In genomic region chr2:161557538-161557937, GRCh38 we compare ENCODE assay signal across 8 cellular contexts.
"Had no signal": no experiment of that assay in that cellular context is flagged by ENCODE, and none has a peak within 500 bp of the region (broad histone marks: within the 10 kb centered on the region; RNA-seq: fewer than 3 reads in every experiment).

No MANE protein-coding gene starts in this region.

- H3K4me1 ChIP-seq: HAP-1 had no signal

- ATAC-seq: HCT116 had no signal

- H3K27ac ChIP-seq: GM23248, HL-60 had no signal

- H3K9ac ChIP-seq: GM23248 had no signal

- H3K4me3 ChIP-seq: GM23248, HAP-1 had no signal

- DNase-seq: GM23248, GOT3, H7, HFFc6, KG1 had no signal

- H3K9me3 ChIP-seq: HAP-1 had no signal

- H3K36me3 ChIP-seq: HAP-1 had no signal
